1 cellular context compared by ENCODE assay signal in genomic region chr9:18896531-18897179, GRCh38.
TF ChIP-seq lines count a peak whose summit lies in the region.

No MANE protein-coding gene starts in this region.

TF ChIP-seq in WTC11, 78 proteins besides CTCF, POLR2A, EP300 and RAD21 (continued from another document):
- TF ChIP-seq ARID4B (CRISPR knock-in tag; IDR thresholded peaks at IDR 0.05; ENCODE audit: borderline replicate concordance), result no peak
- no peak for TF ChIP-seq NFYB (CRISPR knock-in tag; conservative IDR thresholded peaks at IDR 0.05; ENCODE audit: low read depth)
- TF ChIP-seq CDX4 (CRISPR knock-in tag; IDR thresholded peaks at IDR 0.05; ENCODE audit: borderline replicate concordance), result no peak
- TF ChIP-seq KAT7 (CRISPR knock-in tag; IDR thresholded peaks at IDR 0.05; ENCODE audit: borderline replicate concordance), result no peak
- TF ChIP-seq FOXP1 (CRISPR knock-in tag; IDR thresholded peaks at IDR 0.05; ENCODE audit: borderline replicate concordance), result no peak
- TF ChIP-seq HMGA2 (CRISPR knock-in tag; IDR thresholded peaks at IDR 0.05), result no peak
- no peak for TF ChIP-seq ZNF138 (CRISPR knock-in tag; conservative IDR thresholded peaks at IDR 0.05)
TF ChIP-seq in WTC11: peak in this region for 0.
